Comparison of ENCODE assay signal across 8 cellular contexts in genomic region chr15:39580117-39580629, GRCh38. TPM values are rescaled to one million over a fixed set of nuclear protein-coding genes. Genes with fewer than 3 reads are reported as not detected.
DNase-seq lines count a peak whose midpoint lies in the region; ATAC-seq and TF ChIP-seq lines count a peak whose summit lies in the region.

No MANE protein-coding gene starts in this region.

- H3K4me1 ChIP-seq in left lung = peaks cover 3 to 45% of the 10 kb centered on the region in 2 donors

- intact Hi-C loops in left lung (cut with DNase I) = loop anchor here in 1 of 2 donors (10.0 kb wide), 2 partner anchors 175 to 405 kb away; no protein-coding TSS in a partner anchor

- H3K27ac ChIP-seq in left lung = peak overlapping the region; percentile 67 to 91

- peak; percentile 93 to 99 for TF ChIP-seq CTCF in left lung (IDR thresholded peaks at IDR 0.05)

- CTCF ChIA-PET in activated CD4-positive, alpha-beta T cell treated with anti-CD3 and anti-CD28 coated beads, Interleukin-2, amount 10 ng/mL, durations not matched to agents 7 days and 5 days (lab: Charles Lee) = interaction anchor here (0.7 to 2.2 kb wide), 18 partner anchors 9 to 876 kb away, joined by 3 to 12 read pairs (median 3); no protein-coding TSS in a partner anchor

- H3K9me3 Mint-ChIP-seq in activated CD4-positive, alpha-beta T cell treated with anti-CD3 and anti-CD28 coated beads, Interleukin-2, amount 10 ng/mL, durations not matched to agents 7 days and 5 days = no peaks in the 10 kb centered on the region

- H3K27me3 ChIP-seq in left lung = peaks cover 0 to 59% of the 10 kb centered on the region in 2 donors

- POLR2A ChIA-PET in activated CD4-positive, alpha-beta T cell treated with anti-CD3 and anti-CD28 coated beads, Interleukin-2, amount 10 ng/mL, durations not matched to agents 7 days and 5 days (lab: Charles Lee) = no interaction called here

- H3K27ac Mint-ChIP-seq in activated CD4-positive, alpha-beta T cell treated with anti-CD3 and anti-CD28 coated beads, Interleukin-2, amount 10 ng/mL, durations not matched to agents 7 days and 5 days = no peak overlapping the region

- peaks cover 67% of the 10 kb centered on the region for H3K27me3 Mint-ChIP-seq in activated CD4-positive, alpha-beta T cell treated with anti-CD3 and anti-CD28 coated beads, Interleukin-2, amount 10 ng/mL, durations not matched to agents 7 days and 5 days

- peaks cover 22% of the 10 kb centered on the region for H3K4me1 Mint-ChIP-seq in activated CD4-positive, alpha-beta T cell treated with anti-CD3 and anti-CD28 coated beads, Interleukin-2, amount 10 ng/mL, durations not matched to agents 7 days and 5 days

- H3K4me3 Mint-ChIP-seq in activated CD4-positive, alpha-beta T cell treated with anti-CD3 and anti-CD28 coated beads, Interleukin-2, amount 10 ng/mL, durations not matched to agents 7 days and 5 days = peak overlapping the region; percentile 42

- peaks cover 3% of the 10 kb centered on the region for H3K36me3 Mint-ChIP-seq in activated CD4-positive, alpha-beta T cell treated with anti-CD3 and anti-CD28 coated beads, Interleukin-2, amount 10 ng/mL, durations not matched to agents 7 days and 5 days (ENCODE audit: low read depth)

- DNase-seq in A172 (ENCODE audit: low spot score) (peak; percentile 71), NCI-H510A treated with DMSO at 0.1 percent for 48 hours (lab: John Stamatoyannopoulos, UW) (peak; percentile 82), dedifferentiated amniotic fluid mesenchymal stem cell (ENCODE audit: extremely low spot score) (peak; percentile 97), left lung (peak; percentile 90 to 98)
- DNase-seq in activated CD4-positive, alpha-beta T cell treated with anti-CD3 and anti-CD28 coated beads, Interleukin-2, amount 10 ng/mL, durations not matched to agents 7 days and 5 days = peak; percentile 89
- peak; percentile 84 for DNase-seq in stimulated activated CD4-positive, alpha-beta T cell treated with anti-CD3 and anti-CD28 coated beads, Interleukin-1b, Interleukin-23, amount 100 ng/mL, for 48 hours

- no peaks in the 10 kb centered on the region for H3K9me3 ChIP-seq in left lung

- peak; percentile 82 for ATAC-seq in GM18511 (IDR thresholded peaks at IDR 0.05; ENCODE audit: unreplicated experiment)
- peak; percentile 73 for ATAC-seq in HG03139 (IDR thresholded peaks at IDR 0.05; ENCODE audit: unreplicated experiment)
- ATAC-seq in left lung = peak; percentile 91

- H3K36me3 ChIP-seq in left lung = peaks cover 0 to 27% of the 10 kb centered on the region in 2 donors

- H3K4me3 ChIP-seq in left lung = peak overlapping the region; percentile 47 to 54

RNA-seq across cellular contexts. Expression of gene THBS1, which starts 0.7 kb away (rescaled TPM):
- 26.4 and 49.2 TPM in 2 replicates for total RNA-seq in A172 (2014; rRNA removed; shearing (Covaris generic))
- 1 to 10 TPM in 1 of 2 experiments, under 1 TPM in 1; 0.40 to 1.1 TPM for total RNA-seq in activated CD4-positive, alpha-beta T cell treated with anti-CD3 and anti-CD28 coated beads, Interleukin-2, amount 10 ng/mL, durations not matched to agents 7 days and 5 days
- 100 to 1,000 TPM; 498 to 570 TPM for total RNA-seq in left lung

Comparison
In these comparisons a context has a peak if more than half of its experiments do, and no peak if none do; other contexts are left out.
1. Peak in every context shown above with its lines: DNase-seq, ATAC-seq, H3K4me3 ChIP-seq and H3K27ac ChIP-seq.